Comparison of ENCODE assay signal across 17 cellular contexts in the genomic region with DNA sequence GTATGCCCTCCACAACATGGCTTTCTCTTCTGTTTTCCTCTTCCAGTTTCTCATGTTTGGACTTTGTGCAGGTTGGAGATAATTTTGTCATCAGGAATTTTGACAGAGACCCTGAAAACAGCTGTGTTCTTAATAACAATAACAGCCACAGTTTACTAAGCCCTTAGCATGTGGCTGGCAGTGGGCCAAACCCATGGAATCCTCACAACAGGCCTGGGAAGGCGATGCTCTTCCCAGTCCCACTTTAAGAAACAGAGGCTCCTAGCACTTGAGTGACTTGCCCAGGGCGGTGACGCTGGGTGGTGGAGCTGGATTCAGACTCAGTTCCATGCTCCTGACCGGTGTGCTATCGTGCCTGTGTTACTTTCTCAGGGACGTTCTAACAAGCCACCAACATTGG. TPM values are rescaled to one million over a fixed set of nuclear protein-coding genes. Genes with fewer than 3 reads are reported as not detected.
DNase-seq lines count a peak whose midpoint lies in the region; ATAC-seq and TF ChIP-seq lines count a peak whose summit lies in the region.
"Had no signal": no experiment of that assay in that cellular context is flagged by ENCODE, and none has a peak within 500 bp of the region (broad histone marks: within the 10 kb centered on the region; RNA-seq: fewer than 3 reads in every experiment).

No MANE protein-coding gene starts in this region.

- H4K8ac ChIP-seq in IMR-90 (ENCODE audit: low read depth in 2 of 2, low read length in 2 of 2): no peak overlapping the region

- H2BK20ac ChIP-seq in IMR-90 (ENCODE audit: low read depth, low read length): no peak overlapping the region

- H3K4me3 ChIP-seq in IMR-90 (ENCODE audit: insufficient read depth, low read depth, low read length) (no peak overlapping the region), gastrocnemius medialis (no peak overlapping the region)
- H3K4me3 ChIP-seq: cardiac muscle cell had no signal

- POLR2A ChIA-PET in IMR-90 (lab: Charles Lee; ENCODE audit: unreplicated experiment): no interaction called here

- no peaks in the 10 kb centered on the region for H3K79me1 ChIP-seq in IMR-90 (ENCODE audit: low read depth in 1 of 2, low read length in 2 of 2)

- CTCF ChIA-PET in IMR-90 (lab: Yijun Ruan, JAX): no interaction called here

- ATAC-seq in IMR-90 (ENCODE audit: low read depth) (peak; percentile 34; the same call in 1 of the 2 replicates), gastrocnemius medialis (no peak), HG03460 (IDR thresholded peaks at IDR 0.05; ENCODE audit: unreplicated experiment) (no peak)
- ATAC-seq: CD8-positive, alpha-beta T cell; esophagus mucosa; left colon had no signal

- BruUV-seq in IMR-90 (replicated peaks; lab: Mats Ljungman, UMichigan): no TSS peak

- H3K56ac ChIP-seq in IMR-90 (ENCODE audit: extremely low read depth, insufficient read depth, low read length): no peak overlapping the region

- no peaks in the 10 kb centered on the region for H3K9me3 ChIP-seq in IMR-90 (ENCODE audit: control insufficient read depth, insufficient read depth, low read length)
- no peaks in the 10 kb centered on the region for H3K9me3 ChIP-seq in gastrocnemius medialis
- H3K9me3 ChIP-seq: neutrophil had no signal

- intact Hi-C loops in IMR-90 (cut with micrococcal nuclease): no loop called here
- intact Hi-C loops in gastrocnemius medialis (cut with DNase I; ENCODE audit: low total_unique reads): no loop called here

- no peaks in the 10 kb centered on the region for H3K9me1 ChIP-seq in IMR-90 (ENCODE audit: insufficient read depth, low read length)

- H3K4me1 ChIP-seq in IMR-90 (ENCODE audit: control insufficient read depth, insufficient read depth, low read length) (peaks cover 11% of the 10 kb centered on the region; the same call in 1 of the 2 replicates), gastrocnemius medialis (peaks cover 10 to 25% of the 10 kb centered on the region in 2 donors)

- TF ChIP-seq CTCF in IMR-90 (conservative IDR thresholded peaks at IDR 0.05; ENCODE audit: low read depth, low read length): no peak
- TF ChIP-seq CTCF in gastrocnemius medialis (IDR thresholded peaks at IDR 0.05 in 4 of 5, conservative IDR thresholded peaks at IDR 0.05 in 1 of 5): no peak

- no peaks in the 10 kb centered on the region for H4K20me1 ChIP-seq in IMR-90 (ENCODE audit: insufficient read depth, low read length)

- no peak overlapping the region for H3K4ac ChIP-seq in IMR-90 (ENCODE audit: low read depth, low read length)

- no peak overlapping the region for H2AK9ac ChIP-seq in IMR-90 (replicated peaks; ENCODE audit: low read depth, low read length, poor library complexity)

- DNase-seq in IMR-90 (peak; percentile 73), amniotic epithelial cell (ENCODE audit: low read depth) (peak; percentile 88), foreskin melanocyte (peak; percentile 86), gastrocnemius medialis (no peak), UCSD-AML1 (lab: John Stamatoyannopoulos, UW; ENCODE audit: unreplicated experiment) (no peak), NCI-H2107 (lab: John Stamatoyannopoulos, UW) (no peak)
- DNase-seq: activated CD4-positive, alpha-beta T cell treated with anti-CD3 and anti-CD28 coated beads for 4 hours; CD8-positive, alpha-beta T cell; NK-92 treated with Interleukin-12 subunit alpha and Interleukin-12 subunit beta, amount 100 ng/mL, for 24 hours; stimulated activated CD4-positive, alpha-beta T cell treated with anti-CD3 and anti-CD28 coated beads, Interleukin-2, amount 100 ng/mL, for 24 hours; stimulated activated naive CD4-positive, alpha-beta T cell; SW 1271 had no signal

- no peak overlapping the region for H4K91ac ChIP-seq in IMR-90 (ENCODE audit: insufficient read depth, low read depth, low read length)

- in situ Hi-C loops in IMR-90 (cut with MboI; ENCODE audit: low sequenced_read_pairs) (no loop called here), gastrocnemius medialis (cut with MboI; ENCODE audit: low sequenced_read_pairs in 4 of 4) (no loop called here)

- no peak for TF ChIP-seq RAD21 in IMR-90 (IDR thresholded peaks at IDR 0.05; ENCODE audit: low read length)

- peaks cover 12% of the 10 kb centered on the region for H3K27me3 ChIP-seq in IMR-90 (ENCODE audit: control insufficient read depth, insufficient read depth, low read length)
- H3K27me3 ChIP-seq in gastrocnemius medialis: no peaks in the 10 kb centered on the region
- H3K27me3 ChIP-seq: cardiac muscle cell, neutrophil had no signal

- WGBS in IMR-90 (ENCODE audit: extremely low coverage in 2 of 2, insufficient read length in 1 of 2), 2 experiments: 100% methylated on average over 2 of the region's 6 CpGs; no CpG with 5 or more reads in 1 of the 2 experiments

- H2AFZ ChIP-seq in IMR-90 (replicated peaks; ENCODE audit: low read length, poor library complexity): no peak overlapping the region

- no peak overlapping the region for H3K23ac ChIP-seq in IMR-90 (ENCODE audit: low read depth, low read length)

- dilution Hi-C loops in IMR-90 (cut with HindIII; ENCODE audit: low sequenced_read_pairs, unreplicated experiment): no loop called here

- H4K5ac ChIP-seq in IMR-90 (ENCODE audit: low read depth, low read length): no peak overlapping the region

- no peak overlapping the region for H3K27ac ChIP-seq in IMR-90 (ENCODE audit: insufficient read depth, low read length)
- peak overlapping the region; percentile 15 to 71 (median 34) for H3K27ac ChIP-seq in gastrocnemius medialis
- H3K27ac ChIP-seq: cardiac muscle cell, neutrophil had no signal

- H3K36me3 ChIP-seq in IMR-90 (ENCODE audit: control insufficient read depth, insufficient read depth, low read length) (no peaks in the 10 kb centered on the region), gastrocnemius medialis (no peaks in the 10 kb centered on the region)
- H3K36me3 ChIP-seq: cardiac muscle cell, neutrophil had no signal

- H2AK5ac ChIP-seq in IMR-90 (ENCODE audit: low read depth, low read length): 0 out of 2 replicates have a peak overlapping the region, but pooled peaks have one; percentile 11

- no peak overlapping the region for H3K14ac ChIP-seq in IMR-90 (replicated peaks; ENCODE audit: low read depth, low read length)

- no peak overlapping the region for H2BK15ac ChIP-seq in IMR-90 (ENCODE audit: low read depth, low read length)

- no peak overlapping the region for H2BK5ac ChIP-seq in IMR-90 (ENCODE audit: low read depth, low read length, poor library complexity, severe bottlenecking)

- H3K9ac ChIP-seq in IMR-90 (ENCODE audit: low read depth, low read length): no peak overlapping the region

- H3K18ac ChIP-seq in IMR-90 (ENCODE audit: low read depth, low read length): no peak overlapping the region

- TF ChIP-seq POLR2A in IMR-90 (IDR thresholded peaks at IDR 0.05; ENCODE audit: low read depth, low read length) (no peak), gastrocnemius medialis (IDR thresholded peaks at IDR 0.05) (no peak)

- H2BK120ac ChIP-seq in IMR-90 (ENCODE audit: low read depth, low read length): no peak overlapping the region

- H3K4me2 ChIP-seq in IMR-90 (ENCODE audit: low read depth, low read length): no peak overlapping the region

TF ChIP-seq in IMR-90, 13 proteins besides CTCF, POLR2A, EP300 and RAD21:
- no peak for TF ChIP-seq CEBPB (IDR thresholded peaks at IDR 0.05; ENCODE audit: low read depth, low read length)
- no peak for TF ChIP-seq RCOR1 (IDR thresholded peaks at IDR 0.05; ENCODE audit: insufficient replicate concordance, low read length)
- TF ChIP-seq CHD1 (IDR thresholded peaks at IDR 0.05; ENCODE audit: low read depth, low read length): no peak
- TF ChIP-seq USF2 (IDR thresholded peaks at IDR 0.05; ENCODE audit: low read depth, low read length): no peak
- TF ChIP-seq NFE2L2 (IDR thresholded peaks at IDR 0.05; ENCODE audit: low read depth, low read length): no peak
- TF ChIP-seq, protein P1, sequence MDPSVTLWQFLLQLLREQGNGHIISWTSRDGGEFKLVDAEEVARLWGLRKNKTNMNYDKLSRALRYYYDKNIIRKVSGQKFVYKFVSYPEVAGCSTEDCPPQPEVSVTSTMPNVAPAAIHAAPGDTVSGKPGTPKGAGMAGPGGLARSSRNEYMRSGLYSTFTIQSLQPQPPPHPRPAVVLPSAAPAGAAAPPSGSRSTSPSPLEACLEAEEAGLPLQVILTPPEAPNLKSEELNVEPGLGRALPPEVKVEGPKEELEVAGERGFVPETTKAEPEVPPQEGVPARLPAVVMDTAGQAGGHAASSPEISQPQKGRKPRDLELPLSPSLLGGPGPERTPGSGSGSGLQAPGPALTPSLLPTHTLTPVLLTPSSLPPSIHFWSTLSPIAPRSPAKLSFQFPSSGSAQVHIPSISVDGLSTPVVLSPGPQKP (IDR thresholded peaks at IDR 0.05; ENCODE audit: borderline replicate concordance, low read depth, low read length): no peak
- no peak for TF ChIP-seq FOS (IDR thresholded peaks at IDR 0.05; ENCODE audit: low read depth, low read length)
- no peak for TF ChIP-seq RFX5 (IDR thresholded peaks at IDR 0.05; ENCODE audit: low read depth, low read length)
- no peak for TF ChIP-seq MAFK (IDR thresholded peaks at IDR 0.05; ENCODE audit: low read depth, low read length)

RNA-seq across cellular contexts. Expression of gene PLEKHG3, which starts 20.1 kb away (rescaled TPM):
- 4.4 and 8.2 TPM in 2 replicates for total RNA-seq in IMR-90 (2012; rRNA removed)
- polyA plus RNA-seq in IMR-90 (2012; rRNA removed): 8.4 and 10.6 TPM in 2 replicates
- 3.5 and 6.2 TPM in 2 replicates for polyA plus RNA-seq in IMR-90 (2012; cell fraction: cytosol; rRNA removed)
- polyA plus RNA-seq in IMR-90 (2012; cell fraction: nucleus; rRNA removed; ENCODE audit: low replicate concordance): 28.4 and 37.6 TPM in 2 replicates
- total RNA-seq in gastrocnemius medialis: 10 to 100 TPM in 3 of 4 donors, 1 to 10 TPM in 1; 8.8 to 18.8 (median 14.5) TPM

Comparison
In these comparisons a context has a peak if more than half of its experiments do, and no peak if none do; other contexts are left out.
1. DNase-seq: peak in IMR-90 (single experiment), amniotic epithelial cell (single experiment) and foreskin melanocyte (single experiment); none in gastrocnemius medialis (0 of 2), UCSD-AML1 (single experiment) and NCI-H2107 (single experiment).